1 cellular context compared by ENCODE assay signal in genomic region chr1:52056937-52057231, GRCh38.
TF ChIP-seq lines count a peak whose summit lies in the region.

No MANE protein-coding gene starts in this region.

TF ChIP-seq in GM12878, 131 proteins besides CTCF, POLR2A, EP300 and RAD21 (continued from another document):
- no peak for TF ChIP-seq ZZZ3 (IDR thresholded peaks at IDR 0.05; ENCODE audit: control insufficient read depth, insufficient read length, low read depth)
